In genomic region chr12:58166643-58167042, GRCh38 we compare ENCODE assay signal across 27 cellular contexts.
"Had no signal": no experiment of that assay in that cellular context is flagged by ENCODE, and none has a peak within 500 bp of the region (broad histone marks: within the 10 kb centered on the region; RNA-seq: fewer than 3 reads in every experiment).

No MANE protein-coding gene starts in this region.

- H3K36me3 ChIP-seq: gastroesophageal sphincter, heart left ventricle, neutrophil, pancreas, tibial nerve, upper lobe of left lung had no signal

- H3K36me3 Mint-ChIP-seq: memory B cell; natural killer cell; stimulated activated effector memory CD8-positive, alpha-beta T cell treated with anti-CD3 and anti-CD28 coated beads, Interleukin-12 subunit alpha, Interleukin-12 subunit beta, amount 100 ng/mL, for 72 hours had no signal

- H3K4me2 ChIP-seq: hepatocyte had no signal

- H3K27ac Mint-ChIP-seq: memory B cell; natural killer cell; stimulated activated effector memory CD8-positive, alpha-beta T cell treated with anti-CD3 and anti-CD28 coated beads, Interleukin-12 subunit alpha, Interleukin-12 subunit beta, amount 100 ng/mL, for 72 hours had no signal

- H3K4me3 Mint-ChIP-seq: memory B cell; natural killer cell; neural crest cell; stimulated activated effector memory CD8-positive, alpha-beta T cell treated with anti-CD3 and anti-CD28 coated beads, Interleukin-12 subunit alpha, Interleukin-12 subunit beta, amount 100 ng/mL, for 72 hours had no signal

- DNase-seq: cortex of kidney; dorsolateral prefrontal cortex; effector CD4-positive, alpha-beta T cell; foreskin keratinocyte; heart left ventricle; kidney; natural killer cell; pancreas; retina; stimulated activated CD4-positive, alpha-beta T cell treated with anti-CD3 and anti-CD28 coated beads, Interleukin-2, amount 100 ng/mL, for 24 hours; stimulated activated CD4-positive, alpha-beta T cell treated with anti-CD3 and anti-CD28 coated beads, Interleukin-4, amount 100 ng/mL, for 24 hours; stimulated activated naive CD8-positive, alpha-beta T cell treated with anti-CD3 and anti-CD28 coated beads, Interleukin-15, Interleukin-2, amounts not matched to agents 100 U/mL and 50 U/mL, for 24 hours; substantia nigra; testis; upper lobe of left lung had no signal

- H3K9me3 Mint-ChIP-seq: natural killer cell; stimulated activated effector memory CD8-positive, alpha-beta T cell treated with anti-CD3 and anti-CD28 coated beads, Interleukin-12 subunit alpha, Interleukin-12 subunit beta, amount 100 ng/mL, for 72 hours had no signal

- H2AFZ ChIP-seq: hepatocyte had no signal

- H3K4me1 Mint-ChIP-seq: memory B cell; natural killer cell; stimulated activated effector memory CD8-positive, alpha-beta T cell treated with anti-CD3 and anti-CD28 coated beads, Interleukin-12 subunit alpha, Interleukin-12 subunit beta, amount 100 ng/mL, for 72 hours had no signal

- ATAC-seq: esophagus mucosa; foreskin keratinocyte; gastroesophageal sphincter; heart left ventricle; left lobe of liver; natural killer cell; pancreas; sciatic nerve; stimulated activated effector memory CD8-positive, alpha-beta T cell treated with anti-CD3 and anti-CD28 coated beads, Interleukin-12 subunit alpha, Interleukin-12 subunit beta, amount 100 ng/mL, for 72 hours; stimulated activated naive CD8-positive, alpha-beta T cell treated with anti-CD3 and anti-CD28 coated beads, Interleukin-15, Interleukin-2, amounts not matched to agents 100 U/mL and 50 U/mL, for 24 hours had no signal

- H3K79me2 ChIP-seq: hepatocyte had no signal

- H3K27me3 ChIP-seq: foreskin keratinocyte, gastroesophageal sphincter, heart left ventricle, hepatocyte, neutrophil, pancreas, testis, tibial nerve, upper lobe of left lung had no signal

- H3K27ac ChIP-seq: dorsolateral prefrontal cortex, epithelial cell of prostate, foreskin keratinocyte, heart left ventricle, hepatocyte, neutrophil, pancreas, testis, tibial nerve, upper lobe of left lung had no signal

- H3K9me3 ChIP-seq: gastroesophageal sphincter, heart left ventricle, neutrophil, pancreas, testis, tibial nerve, upper lobe of left lung had no signal

- H3K4me1 ChIP-seq: foreskin keratinocyte, upper lobe of left lung had no signal

- H3K4me3 ChIP-seq: dorsolateral prefrontal cortex, gastroesophageal sphincter, heart left ventricle, hepatocyte, lung, pancreas, testis, tibial nerve, upper lobe of left lung had no signal
